20 cellular contexts compared by ENCODE assay signal in genomic region chr9:129756191-129756590, GRCh38. TPM values are rescaled to one million over a fixed set of nuclear protein-coding genes. Genes with fewer than 3 reads are reported as not detected.
DNase-seq lines count a peak whose midpoint lies in the region; ATAC-seq and TF ChIP-seq lines count a peak whose summit lies in the region.
"Had no signal": no experiment of that assay in that cellular context is flagged by ENCODE, and none has a peak within 500 bp of the region (broad histone marks: within the 10 kb centered on the region; RNA-seq: fewer than 3 reads in every experiment).

No MANE protein-coding gene starts in this region.

- H3K9me3 ChIP-seq in left ventricle myocardium inferior (replicated peaks) (no peaks in the 10 kb centered on the region), adrenal gland (replicated peaks in 1 of 3) (no peaks in the 10 kb centered on the region), parathyroid adenoma (ENCODE audit: control insufficient read depth, low read length) (no peaks in the 10 kb centered on the region)
- H3K9me3 ChIP-seq: BE2C had no signal

- H2AFZ ChIP-seq in parathyroid adenoma: peak overlapping the region; percentile 64

- no peaks in the 10 kb centered on the region for H3K79me2 ChIP-seq in parathyroid adenoma

- H3K4me1 ChIP-seq in left ventricle myocardium inferior (peaks cover 33% of the 10 kb centered on the region), adrenal gland (replicated peaks in 1 of 2) (peaks cover 0 to 15% of the 10 kb centered on the region in 2 donors), parathyroid adenoma (peaks cover 15% of the 10 kb centered on the region)

- TF ChIP-seq POLR2A in adrenal gland (IDR thresholded peaks at IDR 0.05): no peak

- TF ChIP-seq CTCF in left ventricle myocardium inferior (IDR thresholded peaks at IDR 0.05; ENCODE audit: borderline replicate concordance) (no peak), adrenal gland (IDR thresholded peaks at IDR 0.05) (no peak), parathyroid adenoma (IDR thresholded peaks at IDR 0.05) (no peak)

- H3K36me3 ChIP-seq in left ventricle myocardium inferior: no peaks in the 10 kb centered on the region
- no peaks in the 10 kb centered on the region for H3K36me3 ChIP-seq in adrenal gland (replicated peaks in 1 of 2)
- H3K36me3 ChIP-seq in parathyroid adenoma (ENCODE audit: control insufficient read depth, insufficient read depth, low read length): no peaks in the 10 kb centered on the region
- H3K36me3 ChIP-seq: BE2C had no signal

- intact Hi-C loops in left ventricle myocardium inferior (cut with micrococcal nuclease): no loop called here
- intact Hi-C loops in left ventricle myocardium superior (cut with micrococcal nuclease): no loop called here
- intact Hi-C loops in adrenal gland (cut with DNase I): no loop called here

- DNase-seq in left ventricle myocardium inferior (no peak), left ventricle myocardium superior (no peak), adrenal gland (peak in 5 of 7 donors; percentile 39 to 65 (median 46)), HCEC 1CT (no peak)
- DNase-seq: AML-193; BE2C; CD4-positive, alpha-beta T cell; CD8-positive, alpha-beta memory T cell; DMS 273 treated with DMSO at 0.1 percent for 48 hours; DMS79; EL; GDM1; GM23248; H7 had no signal

- no peak for ATAC-seq in left ventricle myocardium superior
- ATAC-seq in HG03520 (IDR thresholded peaks at IDR 0.05; ENCODE audit: unreplicated experiment): no peak
- ATAC-seq: HCT116 had no signal

- H3K27ac ChIP-seq in left ventricle myocardium inferior (replicated peaks): peak overlapping the region; percentile 17
- peak overlapping the region in 1 of 5 donors; percentile 10 for H3K27ac ChIP-seq in adrenal gland
- peak overlapping the region; percentile 85 for H3K27ac ChIP-seq in parathyroid adenoma
- H3K27ac ChIP-seq: 22Rv1, C4-2B had no signal

- H3K9ac ChIP-seq in parathyroid adenoma: no peak overlapping the region

- H3K4me3 ChIP-seq in left ventricle myocardium inferior (no peak overlapping the region), adrenal gland (no peak overlapping the region), parathyroid adenoma (ENCODE audit: low read depth, low read length) (no peak overlapping the region)
- H3K4me3 ChIP-seq: GM12878, GM23248 had no signal

- peaks cover 7% of the 10 kb centered on the region for H3K27me3 ChIP-seq in left ventricle myocardium inferior (ENCODE audit: low read depth)
- no peaks in the 10 kb centered on the region for H3K27me3 ChIP-seq in adrenal gland
- no peaks in the 10 kb centered on the region for H3K27me3 ChIP-seq in parathyroid adenoma (ENCODE audit: control insufficient read depth, insufficient read depth, low read length)
- H3K27me3 ChIP-seq: BE2C had no signal

- H3K4me2 ChIP-seq in parathyroid adenoma (ENCODE audit: low read length): peak overlapping the region; percentile 41

- WGBS in adrenal gland, 4 donors: 48 to 85% (median 54%) methylated on average over 5 to 6 of the region's 6 CpGs

RNA-seq across cellular contexts. Expression of gene PTGES, which starts 3.3 kb away (rescaled TPM):
- 1.9 TPM for total RNA-seq in left ventricle myocardium inferior
- total RNA-seq in left ventricle myocardium superior: 2.4 TPM
- total RNA-seq in adrenal gland: 1 to 10 TPM in 5 of 8 donors, under 1 TPM in 2, not detected in 1; 0.12 to 2.8 (median 1.3) TPM
- polyA plus RNA-seq in adrenal gland: 1 to 10 TPM; 1.2 to 4.4 (median 3.7) TPM
- total RNA-seq: CD8-positive, alpha-beta memory T cell; GM12878 had no signal
- polyA plus RNA-seq: CD8-positive, alpha-beta memory T cell had no signal

RNA-seq across cellular contexts. Expression of gene TOR1B, which starts 46.8 kb away (rescaled TPM):
- total RNA-seq in left ventricle myocardium inferior (10.6 TPM), left ventricle myocardium superior (8.7 TPM), adrenal gland (10 to 100 TPM; 19.5 to 36.3 (median 28.6) TPM)
- 10 to 100 TPM in 1 of 3 donors, 1 to 10 TPM in 2; 9.8 to 23.7 (median 10.0) TPM for polyA plus RNA-seq in adrenal gland

Comparison
In these comparisons a context has a peak if more than half of its experiments do, and no peak if none do; other contexts are left out.
1. DNase-seq: peak in adrenal gland (5 of 7); none in left ventricle myocardium inferior (single experiment), left ventricle myocardium superior (single experiment) and HCEC 1CT (single experiment).